Comparison of ENCODE assay signal across 27 cellular contexts in genomic region chr4:164039482-164039881, GRCh38.
"Had no signal": no experiment of that assay in that cellular context is flagged by ENCODE, and none has a peak within 500 bp of the region (broad histone marks: within the 10 kb centered on the region; RNA-seq: fewer than 3 reads in every experiment).

No MANE protein-coding gene starts in this region.

- H3K36me3 ChIP-seq: stomach, suprapubic skin, thoracic aorta, thyroid gland, tibial artery, tibial nerve, transverse colon, upper lobe of left lung, upper lobe of right lung, uterus, vagina had no signal

- H3K9me3 ChIP-seq: testis, thoracic aorta, thyroid gland, upper lobe of right lung, uterus, vagina had no signal

- H3K9me3 Mint-ChIP-seq: type B pancreatic cell had no signal

- H3K4me1 ChIP-seq: stomach, suprapubic skin, testis, thyroid gland, tibial artery, tibial nerve, transverse colon, upper lobe of left lung, upper lobe of right lung, uterus, vagina had no signal

- H3K4me3 Mint-ChIP-seq: stimulated activated effector memory CD8-positive, alpha-beta T cell treated with anti-CD3 and anti-CD28 coated beads, Interleukin-12 subunit alpha, Interleukin-12 subunit beta, amount 100 ng/mL, for 72 hours; stimulated activated memory B cell treated with anti-CD40 and anti-IgM and Interleukin-4, amounts not matched to agents 10 μg/mL and 1 μg/mL and 100 μg/mL, for 72 hours; stimulated activated naive B cell treated with anti-CD40 and anti-IgM and Interleukin-4, amounts not matched to agents 10 μg/mL and 1 μg/mL and 100 μg/mL, for 72 hours; stimulated activated naive CD8-positive, alpha-beta T cell treated with anti-CD3 and anti-CD28 coated beads, Interleukin-15, amount 100 ng/mL, for 72 hours; stimulated activated naive CD8-positive, alpha-beta T cell treated with anti-CD3 and anti-CD28 coated beads, Interleukin-15, Interleukin-2, amounts not matched to agents 100 ng/mL and 50 ng/mL, for 24 hours; type B pancreatic cell had no signal

- H3K36me3 Mint-ChIP-seq: stimulated activated effector memory CD8-positive, alpha-beta T cell treated with anti-CD3 and anti-CD28 coated beads, Interleukin-12 subunit alpha, Interleukin-12 subunit beta, amount 100 ng/mL, for 72 hours; stimulated activated memory B cell treated with anti-CD40 and anti-IgM and Interleukin-4, amounts not matched to agents 10 μg/mL and 1 μg/mL and 100 μg/mL, for 72 hours; stimulated activated naive B cell treated with anti-CD40 and anti-IgM and Interleukin-4, amounts not matched to agents 10 μg/mL and 1 μg/mL and 100 μg/mL, for 72 hours; type B pancreatic cell had no signal

- H3K27ac Mint-ChIP-seq: stimulated activated effector memory CD8-positive, alpha-beta T cell treated with anti-CD3 and anti-CD28 coated beads, Interleukin-12 subunit alpha, Interleukin-12 subunit beta, amount 100 ng/mL, for 72 hours; stimulated activated memory B cell treated with anti-CD40 and anti-IgM and Interleukin-4, amounts not matched to agents 10 μg/mL and 1 μg/mL and 100 μg/mL, for 72 hours; stimulated activated naive B cell treated with anti-CD40 and anti-IgM and Interleukin-4, amounts not matched to agents 10 μg/mL and 1 μg/mL and 100 μg/mL, for 72 hours; stimulated activated naive CD8-positive, alpha-beta T cell treated with anti-CD3 and anti-CD28 coated beads, Interleukin-15, amount 100 ng/mL, for 72 hours; stimulated activated naive CD8-positive, alpha-beta T cell treated with anti-CD3 and anti-CD28 coated beads, Interleukin-15, Interleukin-2, amounts not matched to agents 100 ng/mL and 50 ng/mL, for 24 hours; type B pancreatic cell had no signal

- H3K27ac ChIP-seq: stomach, suprapubic skin, testis, thoracic aorta, thyroid gland, tibial artery, tibial nerve, transverse colon, upper lobe of left lung, upper lobe of right lung, uterus, vagina had no signal

- H3K4me3 ChIP-seq: stomach, suprapubic skin, testis, thoracic aorta, thyroid gland, tibial artery, tibial nerve, transverse colon, upper lobe of left lung, upper lobe of right lung, uterus, vagina had no signal

- H3K27me3 ChIP-seq: stomach, suprapubic skin, testis, thyroid gland, tibial artery, tibial nerve, transverse colon, upper lobe of left lung, upper lobe of right lung, uterus, vagina had no signal

- DNase-seq: stimulated activated CD4-positive, alpha-beta T cell treated with anti-CD3 and anti-CD28 coated beads, Interleukin-2, amount 100 ng/mL, for 48 hours; stimulated activated CD4-positive, alpha-beta T cell treated with anti-CD3 and anti-CD28 coated beads, Interleukin-4, amount 100 ng/mL, for 1 hour; stimulated activated CD4-positive, alpha-beta T cell treated with anti-CD3 and anti-CD28 coated beads, Interleukin-4, amount 100 ng/mL, for 24 hours; stimulated activated CD4-positive, alpha-beta T cell treated with anti-CD3 and anti-CD28 coated beads, Interleukin-4, amount 100 ng/mL, for 4 hours; stimulated activated CD8-positive, alpha-beta memory T cell treated with anti-CD3 and anti-CD28 coated beads, Interleukin-4, amount 100 ng/mL, for 48 hours; stimulated activated naive B cell treated with anti-CD40 and anti-IgM and Interleukin-4, amounts not matched to agents 10 μg/mL and 1 μg/mL and 100 μg/mL, for 72 hours; stimulated activated naive CD4-positive, alpha-beta T cell; stimulated activated naive CD4-positive, alpha-beta T cell treated with Interleukin-2 at 50 U/mL for 16 hours; stimulated activated naive CD8-positive, alpha-beta T cell treated with anti-CD3 and anti-CD28 coated beads, Interleukin-15, amount 100 ng/mL, for 72 hours; stimulated activated naive CD8-positive, alpha-beta T cell treated with anti-CD3 and anti-CD28 coated beads, Interleukin-15, Interleukin-2, amounts not matched to agents 100 U/mL and 50 U/mL, for 24 hours; stomach; substantia nigra; testis; thyroid gland; tibial artery; transverse colon; upper lobe of left lung; upper lobe of right lung; uterus had no signal

- H3K27me3 Mint-ChIP-seq: stimulated activated memory B cell treated with anti-CD40 and anti-IgM and Interleukin-4, amounts not matched to agents 10 μg/mL and 1 μg/mL and 100 μg/mL, for 72 hours; stimulated activated naive B cell treated with anti-CD40 and anti-IgM and Interleukin-4, amounts not matched to agents 10 μg/mL and 1 μg/mL and 100 μg/mL, for 72 hours; stimulated activated naive CD8-positive, alpha-beta T cell treated with anti-CD3 and anti-CD28 coated beads, Interleukin-15, amount 100 ng/mL, for 72 hours; stimulated activated naive CD8-positive, alpha-beta T cell treated with anti-CD3 and anti-CD28 coated beads, Interleukin-15, Interleukin-2, amounts not matched to agents 100 ng/mL and 50 ng/mL, for 24 hours; type B pancreatic cell had no signal

- H3K4me1 Mint-ChIP-seq: stimulated activated effector memory CD8-positive, alpha-beta T cell treated with anti-CD3 and anti-CD28 coated beads, Interleukin-12 subunit alpha, Interleukin-12 subunit beta, amount 100 ng/mL, for 72 hours; stimulated activated memory B cell treated with anti-CD40 and anti-IgM and Interleukin-4, amounts not matched to agents 10 μg/mL and 1 μg/mL and 100 μg/mL, for 72 hours; stimulated activated naive B cell treated with anti-CD40 and anti-IgM and Interleukin-4, amounts not matched to agents 10 μg/mL and 1 μg/mL and 100 μg/mL, for 72 hours; stimulated activated naive CD8-positive, alpha-beta T cell treated with anti-CD3 and anti-CD28 coated beads, Interleukin-15, amount 100 ng/mL, for 72 hours had no signal
